In genomic region chr14:104682107-104682593, GRCh38 we compare ENCODE assay signal across 9 cellular contexts. TPM values are rescaled to one million over a fixed set of nuclear protein-coding genes. Genes with fewer than 3 reads are reported as not detected.
DNase-seq lines count a peak whose midpoint lies in the region; ATAC-seq and TF ChIP-seq lines count a peak whose summit lies in the region.
"Had no signal": no experiment of that assay in that cellular context is flagged by ENCODE, and none has a peak within 500 bp of the region (broad histone marks: within the 10 kb centered on the region; RNA-seq: fewer than 3 reads in every experiment).

No MANE protein-coding gene starts in this region.

- no peaks in the 10 kb centered on the region for H3K9me3 ChIP-seq in RWPE2 (ENCODE audit: severe bottlenecking)
- no peaks in the 10 kb centered on the region for H3K9me3 ChIP-seq in effector memory CD4-positive, alpha-beta T cell (ENCODE audit: control insufficient read depth, low read length)

- intact Hi-C loops in activated T-helper 1 cell treated with anti-CD3 and anti-CD28 coated beads, Interleukin-12 subunit alpha, Interleukin-12 subunit beta, Interleukin-2, Interleukin-4 antibody, amounts not matched to agents 30 ng/mL and 10 ng/mL and 1 ng/mL, durations not matched to agents 14 hours and 24 hours and 36 hours (cut with micrococcal nuclease): no loop called here

- peaks cover 57% of the 10 kb centered on the region for H3K4me1 ChIP-seq in RWPE2 (ENCODE audit: insufficient read depth, poor library complexity, severe bottlenecking)
- H3K4me1 ChIP-seq in effector memory CD4-positive, alpha-beta T cell (ENCODE audit: control insufficient read depth, insufficient read depth, low read length, poor library complexity, severe bottlenecking): peaks cover 29% of the 10 kb centered on the region

- POLR2A ChIA-PET in AG04449 (lab: Yijun Ruan, JAX): interaction anchor here (2.9 kb wide), 1 partner anchor 16 kb away, joined by 16 read pairs; no protein-coding TSS in a partner anchor

- CTCF ChIA-PET in AG04449 (lab: Yijun Ruan, JAX): interaction anchor here (2.8 to 3.9 kb wide), 2 partner anchors 15 to 27 kb away, joined by 13 read pairs; no protein-coding TSS in a partner anchor

- H3K4me1 Mint-ChIP-seq in neural crest cell: peaks cover 52% of the 10 kb centered on the region
- peaks cover 22% of the 10 kb centered on the region for H3K4me1 Mint-ChIP-seq in activated T-helper 1 cell treated with anti-CD3 and anti-CD28 coated beads, Interleukin-12 subunit alpha, Interleukin-12 subunit beta, Interleukin-2, Interleukin-4 antibody, amounts not matched to agents 30 ng/mL and 10 ng/mL and 1 ng/mL, durations not matched to agents 14 hours and 24 hours and 36 hours (ENCODE audit: low read depth)

- H3K36me3 Mint-ChIP-seq in neural crest cell (ENCODE audit: low read depth): no peaks in the 10 kb centered on the region
- H3K36me3 Mint-ChIP-seq in activated T-helper 1 cell treated with anti-CD3 and anti-CD28 coated beads, Interleukin-12 subunit alpha, Interleukin-12 subunit beta, Interleukin-2, Interleukin-4 antibody, amounts not matched to agents 30 ng/mL and 10 ng/mL and 1 ng/mL, durations not matched to agents 14 hours and 24 hours and 36 hours (ENCODE audit: low read depth): no peaks in the 10 kb centered on the region

- H3K27ac ChIP-seq in RWPE2 (ENCODE audit: poor library complexity, severe bottlenecking): peak overlapping the region; percentile 97
- no peak overlapping the region for H3K27ac ChIP-seq in effector memory CD4-positive, alpha-beta T cell (ENCODE audit: insufficient read depth, low read length, poor library complexity, severe bottlenecking)

- peak overlapping the region; percentile 58 for H3K27ac Mint-ChIP-seq in neural crest cell (ENCODE audit: unreplicated experiment)
- H3K27ac Mint-ChIP-seq in activated T-helper 1 cell treated with anti-CD3 and anti-CD28 coated beads, Interleukin-12 subunit alpha, Interleukin-12 subunit beta, Interleukin-2, Interleukin-4 antibody, amounts not matched to agents 30 ng/mL and 10 ng/mL and 1 ng/mL, durations not matched to agents 14 hours and 24 hours and 36 hours: no peak overlapping the region

- H3K9me3 Mint-ChIP-seq in neural crest cell: peaks cover 6% of the 10 kb centered on the region
- H3K9me3 Mint-ChIP-seq in activated T-helper 1 cell treated with anti-CD3 and anti-CD28 coated beads, Interleukin-12 subunit alpha, Interleukin-12 subunit beta, Interleukin-2, Interleukin-4 antibody, amounts not matched to agents 30 ng/mL and 10 ng/mL and 1 ng/mL, durations not matched to agents 14 hours and 24 hours and 36 hours: no peaks in the 10 kb centered on the region

- peak; percentile 30 for ATAC-seq in RWPE2 (ENCODE audit: low read depth)

- no peaks in the 10 kb centered on the region for H3K36me3 ChIP-seq in RWPE2 (ENCODE audit: low read depth)
- H3K36me3 ChIP-seq in effector memory CD4-positive, alpha-beta T cell (ENCODE audit: control insufficient read depth, insufficient read depth, low read length): no peaks in the 10 kb centered on the region

- no peaks in the 10 kb centered on the region for H3K27me3 ChIP-seq in RWPE2 (ENCODE audit: insufficient read depth, poor library complexity, severe bottlenecking)
- H3K27me3 ChIP-seq in effector memory CD4-positive, alpha-beta T cell (replicated peaks; ENCODE audit: control insufficient read depth, insufficient read depth, low read length, poor library complexity, severe bottlenecking): no peaks in the 10 kb centered on the region

- H3K27me3 Mint-ChIP-seq in neural crest cell (ENCODE audit: low read depth): no peaks in the 10 kb centered on the region
- peaks cover 5% of the 10 kb centered on the region for H3K27me3 Mint-ChIP-seq in activated T-helper 1 cell treated with anti-CD3 and anti-CD28 coated beads, Interleukin-12 subunit alpha, Interleukin-12 subunit beta, Interleukin-2, Interleukin-4 antibody, amounts not matched to agents 30 ng/mL and 10 ng/mL and 1 ng/mL, durations not matched to agents 14 hours and 24 hours and 36 hours (ENCODE audit: insufficient read depth)

- TF ChIP-seq CTCF in AG04449 (IDR thresholded peaks at IDR 0.05; ENCODE audit: insufficient read depth, low read length, missing control alignments) (no peak), RWPE2 (IDR thresholded peaks at IDR 0.05; ENCODE audit: poor library complexity, severe bottlenecking) (peak; percentile 17), fibroblast of mammary gland (conservative IDR thresholded peaks at IDR 0.05; ENCODE audit: control insufficient read depth, insufficient read depth, low read depth, low read length) (no peak), neural crest cell (conservative IDR thresholded peaks at IDR 0.05) (no peak)

- DNase-seq in AG04449 (ENCODE audit: low read depth, low spot score) (no peak), RWPE2 (ENCODE audit: low spot score) (no peak), fibroblast of mammary gland (ENCODE audit: low read depth) (no peak), neural crest cell (ENCODE audit: low read depth, low spot score) (no peak), C1 segment of cervical spinal cord (lab: John Stamatoyannopoulos, UW) (no peak), NCI-H2029 treated with DMSO at 0.1 percent for 48 hours (lab: John Stamatoyannopoulos, UW) (no peak)
- no peak for DNase-seq in activated T-helper 1 cell treated with anti-CD3 and anti-CD28 coated beads, Interleukin-12 subunit alpha, Interleukin-12 subunit beta, Interleukin-2, Interleukin-4 antibody, amounts not matched to agents 30 ng/mL and 10 ng/mL and 1 ng/mL, durations not matched to agents 14 hours and 24 hours and 36 hours (ENCODE audit: low spot score)
- DNase-seq in effector memory CD4-positive, alpha-beta T cell: no peak

- peak overlapping the region; percentile 72 for H3K4me3 Mint-ChIP-seq in neural crest cell
- H3K4me3 Mint-ChIP-seq in activated T-helper 1 cell treated with anti-CD3 and anti-CD28 coated beads, Interleukin-12 subunit alpha, Interleukin-12 subunit beta, Interleukin-2, Interleukin-4 antibody, amounts not matched to agents 30 ng/mL and 10 ng/mL and 1 ng/mL, durations not matched to agents 14 hours and 24 hours and 36 hours: no peak overlapping the region

- H3K4me3 ChIP-seq in AG04449 (ENCODE audit: low read depth, low read length): peak overlapping the region; percentile 43
- H3K4me3 ChIP-seq in RWPE2 (ENCODE audit: severe bottlenecking): peak overlapping the region; percentile 16
- H3K4me3 ChIP-seq in fibroblast of mammary gland (ENCODE audit: control insufficient read depth, low read depth, low read length): peak overlapping the region; percentile 29
- no peak overlapping the region for H3K4me3 ChIP-seq in effector memory CD4-positive, alpha-beta T cell (ENCODE audit: insufficient read depth, low read depth, low read length, poor library complexity, severe bottlenecking)
- H3K4me3 ChIP-seq: lung had no signal

RNA-seq across cellular contexts. Expression of gene INF2, which starts 7.3 kb away (rescaled TPM):
- total RNA-seq in neural crest cell: 60.6 and 61.7 TPM in 2 replicates
- total RNA-seq in activated T-helper 1 cell treated with anti-CD3 and anti-CD28 coated beads, Interleukin-12 subunit alpha, Interleukin-12 subunit beta, Interleukin-2, Interleukin-4 antibody, amounts not matched to agents 30 ng/mL and 10 ng/mL and 1 ng/mL, durations not matched to agents 14 hours and 24 hours and 36 hours: 86.6 and 91.6 TPM in 2 replicates

RNA-seq across cellular contexts. Expression of gene ADSS1, which starts 41.9 kb away (rescaled TPM):
- 4.4 and 5.0 TPM in 2 replicates for total RNA-seq in neural crest cell
- total RNA-seq in activated T-helper 1 cell treated with anti-CD3 and anti-CD28 coated beads, Interleukin-12 subunit alpha, Interleukin-12 subunit beta, Interleukin-2, Interleukin-4 antibody, amounts not matched to agents 30 ng/mL and 10 ng/mL and 1 ng/mL, durations not matched to agents 14 hours and 24 hours and 36 hours: 1.1 and 1.2 TPM in 2 replicates
